Comparison of ENCODE assay signal across 25 cellular contexts in genomic region chr2:60936757-60937156, GRCh38. TPM values are rescaled to one million over a fixed set of nuclear protein-coding genes. Genes with fewer than 3 reads are reported as not detected.
DNase-seq lines count a peak whose midpoint lies in the region; ATAC-seq and TF ChIP-seq lines count a peak whose summit lies in the region.
"Had no signal": no experiment of that assay in that cellular context is flagged by ENCODE, and none has a peak within 500 bp of the region (broad histone marks: within the 10 kb centered on the region; RNA-seq: fewer than 3 reads in every experiment).

No MANE protein-coding gene starts in this region.

- H3K27me3 Mint-ChIP-seq in CD14-positive monocyte (ENCODE audit: low read depth in 3 of 3): peaks cover 0 to 2% (median 1%) of the 10 kb centered on the region in 3 donors
- H3K27me3 Mint-ChIP-seq in activated T-helper 17 cell treated with anti-CD3 and anti-CD28 coated beads, Interleukin-2, amount 50 U/mL, for 72 hours: no peaks in the 10 kb centered on the region
- H3K27me3 Mint-ChIP-seq in memory B cell: no peaks in the 10 kb centered on the region
- H3K27me3 Mint-ChIP-seq: activated T-cell treated with anti-CD3 and anti-CD28 coated beads, Interleukin-2, amount 50 U/mL, for 24 hours had no signal

- H3K4me1 Mint-ChIP-seq in CD14-positive monocyte (peaks cover 45% of the 10 kb centered on the region), memory B cell (peaks cover 36% of the 10 kb centered on the region)
- peaks cover 24% of the 10 kb centered on the region for H3K4me1 Mint-ChIP-seq in activated T-helper 17 cell treated with anti-CD3 and anti-CD28 coated beads, Interleukin-2, amount 50 U/mL, for 72 hours
- H3K4me1 Mint-ChIP-seq: nephron had no signal

- H3K27ac Mint-ChIP-seq in CD14-positive monocyte: peak overlapping the region in 6 of 7 donors; percentile 10 to 77 (median 67)
- H3K27ac Mint-ChIP-seq in activated T-helper 17 cell treated with anti-CD3 and anti-CD28 coated beads, Interleukin-2, amount 50 U/mL, for 72 hours: peak overlapping the region; percentile 74
- peak overlapping the region; percentile 45 for H3K27ac Mint-ChIP-seq in memory B cell
- H3K27ac Mint-ChIP-seq: nephron had no signal

- H3K36me3 Mint-ChIP-seq in CD14-positive monocyte (peaks cover 49 to 68% of the 10 kb centered on the region in 2 donors), memory B cell (peaks cover 49% of the 10 kb centered on the region)
- H3K36me3 Mint-ChIP-seq in activated T-helper 17 cell treated with anti-CD3 and anti-CD28 coated beads, Interleukin-2, amount 50 U/mL, for 72 hours (ENCODE audit: low read depth): peaks cover 84% of the 10 kb centered on the region

- no peak for TF ChIP-seq CTCF in CD14-positive monocyte (IDR thresholded peaks at IDR 0.05)

- no peak for DNase-seq in CD14-positive monocyte (ENCODE audit: low spot score)
- peak; percentile 43 for DNase-seq in NCI-H2171 (lab: John Stamatoyannopoulos, UW)
- DNase-seq in memory B cell (ENCODE audit: low spot score in 2 of 2): no peak
- no peak for DNase-seq in dedifferentiated amniotic fluid mesenchymal stem cell (ENCODE audit: extremely low spot score)
- DNase-seq in NCI-H2196 (lab: John Stamatoyannopoulos, UW; ENCODE audit: unreplicated experiment): no peak
- no peak for DNase-seq in middle frontal gyrus (ENCODE audit: extremely low spot score, low spot score)
- no peak for DNase-seq in mucosa of gallbladder (ENCODE audit: low spot score)
- DNase-seq: activated CD4-positive, alpha-beta T cell treated with anti-CD3 and anti-CD28 coated beads for 1 hour; activated naive CD4-positive, alpha-beta T cell treated with Interleukin-2 at 50 U/mL for 16 hours; activated T-cell treated with anti-CD3 and anti-CD28 coated beads, Interleukin-2, amount 50 U/mL, for 24 hours; brain microvascular endothelial cell; COR-L47; DMS79; effector CD4-positive, alpha-beta T cell; KG1; midbrain; MM.1S; ovary; retina; small intestine; stimulated activated CD4-positive, alpha-beta T cell treated with anti-CD3 and anti-CD28 coated beads, Interleukin-1b, Interleukin-23, amount 100 ng/mL, for 48 hours; stimulated activated CD8-positive, alpha-beta memory T cell treated with anti-CD3 and anti-CD28 coated beads, Interleukin-4, amount 100 ng/mL, for 48 hours; trophoblast cell had no signal

- no peak for ATAC-seq in activated T-helper 17 cell treated with anti-CD3 and anti-CD28 coated beads, Interleukin-2, amount 50 U/mL, for 72 hours (replicated peaks)
- ATAC-seq in memory B cell (ENCODE audit: low read depth): no peak

- no peak overlapping the region for H3K4me3 Mint-ChIP-seq in CD14-positive monocyte
- no peak overlapping the region for H3K4me3 Mint-ChIP-seq in activated T-helper 17 cell treated with anti-CD3 and anti-CD28 coated beads, Interleukin-2, amount 50 U/mL, for 72 hours
- no peak overlapping the region for H3K4me3 Mint-ChIP-seq in memory B cell
- H3K4me3 Mint-ChIP-seq: activated T-cell treated with anti-CD3 and anti-CD28 coated beads, Interleukin-2, amount 50 U/mL, for 24 hours; nephron had no signal

- intact Hi-C loops in CD14-positive monocyte (cut with micrococcal nuclease): no loop called here

- peaks cover 0 to under 1% (median 0%) of the 10 kb centered on the region in 7 donors for H3K9me3 Mint-ChIP-seq in CD14-positive monocyte
- H3K9me3 Mint-ChIP-seq in activated T-helper 17 cell treated with anti-CD3 and anti-CD28 coated beads, Interleukin-2, amount 50 U/mL, for 72 hours: no peaks in the 10 kb centered on the region
- H3K9me3 Mint-ChIP-seq in memory B cell: peaks cover 6% of the 10 kb centered on the region
- H3K9me3 Mint-ChIP-seq: activated T-cell treated with anti-CD3 and anti-CD28 coated beads, Interleukin-2, amount 50 U/mL, for 24 hours had no signal

RNA-seq across cellular contexts. Expression of gene REL, which starts 55.4 kb away (rescaled TPM):
- 10 to 100 TPM; 18.3 to 34.3 TPM for polyA plus RNA-seq in CD14-positive monocyte
- 10 to 100 TPM; 13.9 to 60.1 TPM for total RNA-seq in activated T-helper 17 cell treated with anti-CD3 and anti-CD28 coated beads, Interleukin-2, amount 50 U/mL, for 72 hours
- total RNA-seq in mucosa of gallbladder: 14.0 TPM
